8 cellular contexts compared by ENCODE assay signal in genomic region chr1:180230791-180231505, GRCh38. TPM values are rescaled to one million over a fixed set of nuclear protein-coding genes. Genes with fewer than 3 reads are reported as not detected.
DNase-seq lines count a peak whose midpoint lies in the region; ATAC-seq and TF ChIP-seq lines count a peak whose summit lies in the region.

No MANE protein-coding gene starts in this region.

- peaks cover 42% of the 10 kb centered on the region for H3K4me1 Mint-ChIP-seq in activated T-cell treated with anti-CD3 and anti-CD28 coated beads, Interleukin-2, amount 50 U/mL, for 72 hours (ENCODE audit: low read depth)

- no peaks in the 10 kb centered on the region for H3K9me3 ChIP-seq in heart left ventricle

- H3K27me3 ChIP-seq in heart left ventricle = peaks cover 78 to 100% (median 94%) of the 10 kb centered on the region in 9 donors

- peaks cover 72% of the 10 kb centered on the region for H3K27me3 Mint-ChIP-seq in activated T-cell treated with anti-CD3 and anti-CD28 coated beads, Interleukin-2, amount 50 U/mL, for 72 hours (ENCODE audit: low read depth)

- H3K4me3 Mint-ChIP-seq in activated T-cell treated with anti-CD3 and anti-CD28 coated beads, Interleukin-2, amount 50 U/mL, for 72 hours = peak overlapping the region; percentile 70 to 83

- peak; percentile 26 to 32 for ATAC-seq in activated T-cell treated with anti-CD3 and anti-CD28 coated beads, Interleukin-2, amount 50 U/mL, for 72 hours (replicated peaks in 1 of 2)
- no peak for ATAC-seq in heart left ventricle
- ATAC-seq in HG02623 (IDR thresholded peaks at IDR 0.05; ENCODE audit: unreplicated experiment) = no peak
- no peak for ATAC-seq in HG02870 (IDR thresholded peaks at IDR 0.05; ENCODE audit: unreplicated experiment)

- peak overlapping the region; percentile 50 to 68 (median 54) for H3K4me3 ChIP-seq in heart left ventricle
- peak overlapping the region; percentile 44 for H3K4me3 ChIP-seq in retinal pigment epithelial cell (ENCODE audit: low read length)

- DNase-seq in CD1c-positive myeloid dendritic cell (ENCODE audit: extremely low spot score) = peak; percentile 26
- peak; percentile 49 for DNase-seq in HK-2 (ENCODE audit: unreplicated experiment)
- DNase-seq in activated T-cell treated with anti-CD3 and anti-CD28 coated beads, Interleukin-2, amount 50 U/mL, for 72 hours = no peak
- DNase-seq in heart left ventricle = no peak
- DNase-seq in retinal pigment epithelial cell (ENCODE audit: low read depth) = peak; percentile 21
- DNase-seq in GM19238 (ENCODE audit: insufficient read length, low spot score) = no peak

- peaks cover 5 to 62% (median 44%) of the 10 kb centered on the region in 12 donors for H3K4me1 ChIP-seq in heart left ventricle

- TF ChIP-seq POLR2A in heart left ventricle (IDR thresholded peaks at IDR 0.05) = no peak

- no peaks in the 10 kb centered on the region for H3K36me3 Mint-ChIP-seq in activated T-cell treated with anti-CD3 and anti-CD28 coated beads, Interleukin-2, amount 50 U/mL, for 72 hours (ENCODE audit: insufficient read depth in 2 of 2)

- intact Hi-C loops in heart left ventricle (cut with DNase I) = no loop called here

- WGBS in heart left ventricle, 4 donors = 0 to 1% (median 0%) methylated on average over 31 to 65 of the region's 65 CpGs

- no peak overlapping the region for H3K27ac ChIP-seq in heart left ventricle

- H3K36me3 ChIP-seq in heart left ventricle = no peaks in the 10 kb centered on the region

- no peak overlapping the region for H3K27ac Mint-ChIP-seq in activated T-cell treated with anti-CD3 and anti-CD28 coated beads, Interleukin-2, amount 50 U/mL, for 72 hours

- TF ChIP-seq CTCF in heart left ventricle (IDR thresholded peaks at IDR 0.05) (no peak), retinal pigment epithelial cell (conservative IDR thresholded peaks at IDR 0.05; ENCODE audit: low read depth, low read length) (no peak)

- no peaks in the 10 kb centered on the region for H3K9me3 Mint-ChIP-seq in activated T-cell treated with anti-CD3 and anti-CD28 coated beads, Interleukin-2, amount 50 U/mL, for 72 hours

RNA-seq across cellular contexts. Expression of gene LHX4, which starts 0.9 kb away (rescaled TPM):
- total RNA-seq in activated T-cell treated with anti-CD3 and anti-CD28 coated beads, Interleukin-2, amount 50 U/mL, for 72 hours = not detected
- not detected for total RNA-seq in heart left ventricle
- polyA plus RNA-seq in heart left ventricle = not detected

Comparison
In these comparisons a context has a peak if more than half of its experiments do, and no peak if none do; other contexts are left out.
1. DNase-seq: peak in CD1c-positive myeloid dendritic cell (single experiment), HK-2 (single experiment) and retinal pigment epithelial cell (single experiment); none in activated T-cell treated with anti-CD3 and anti-CD28 coated beads, Interleukin-2, amount 50 U/mL, for 72 hours (0 of 2), heart left ventricle (0 of 5) and GM19238 (single experiment).
2. ATAC-seq: peak in activated T-cell treated with anti-CD3 and anti-CD28 coated beads, Interleukin-2, amount 50 U/mL, for 72 hours (2 of 2); none in heart left ventricle (0 of 4), HG02623 (single experiment) and HG02870 (single experiment).